Comparison of ENCODE assay signal across 8 cellular contexts in genomic region chr12:26523708-26524150, GRCh38.
DNase-seq lines count a peak whose midpoint lies in the region; ATAC-seq and TF ChIP-seq lines count a peak whose summit lies in the region.

No MANE protein-coding gene starts in this region.

- H3K4me3 ChIP-seq in AG09309 (ENCODE audit: control insufficient read depth, low read depth, low read length) (no peak overlapping the region), endocrine pancreas (ENCODE audit: control insufficient read depth, insufficient read depth, low read length) (peak overlapping the region; percentile 53), HAP-1 (no peak overlapping the region)

- no peak overlapping the region for H3K4me3 Mint-ChIP-seq in mesothelial cell of epicardium

- H3K9me3 ChIP-seq in endocrine pancreas (ENCODE audit: control insufficient read depth, low read length): peaks cover 2% of the 10 kb centered on the region
- no peaks in the 10 kb centered on the region for H3K9me3 ChIP-seq in HAP-1

- peaks cover 25% of the 10 kb centered on the region for H3K9me3 Mint-ChIP-seq in mesothelial cell of epicardium

- H3K4me1 ChIP-seq in endocrine pancreas (ENCODE audit: control insufficient read depth, insufficient read depth, low read length) (no peaks in the 10 kb centered on the region), HAP-1 (no peaks in the 10 kb centered on the region)

- H3K36me3 Mint-ChIP-seq in mesothelial cell of epicardium: peaks cover 29% of the 10 kb centered on the region

- in situ Hi-C loops in HAP-1 (cut with MboI; ENCODE audit: low sequenced_read_pairs): no loop called here

- DNase-seq in AG09309 (ENCODE audit: low read depth) (peak; percentile 93), NCI-H2196 (lab: John Stamatoyannopoulos, UW; ENCODE audit: unreplicated experiment) (peak; percentile 96), mesothelial cell of epicardium (ENCODE audit: low spot score in 2 of 2, unreplicated experiment in 2 of 2) (no peak), HAP-1 (ENCODE audit: low spot score in 2 of 2) (no peak)
- DNase-seq in activated CD4-positive, alpha-beta T cell treated with anti-CD3 and anti-CD28 coated beads for 1 hour: no peak

- H3K9ac ChIP-seq in endocrine pancreas (ENCODE audit: control insufficient read depth, insufficient read depth, low read length): no peak overlapping the region

- ATAC-seq in GM18858 (IDR thresholded peaks at IDR 0.05; ENCODE audit: unreplicated experiment) (no peak), HG02885 (IDR thresholded peaks at IDR 0.05; ENCODE audit: poor library complexity, unreplicated experiment) (no peak)

- H3K27me3 Mint-ChIP-seq in mesothelial cell of epicardium (ENCODE audit: low read depth): no peaks in the 10 kb centered on the region

- H3K36me3 ChIP-seq in endocrine pancreas (ENCODE audit: control insufficient read depth, insufficient read depth, low read length) (no peaks in the 10 kb centered on the region), HAP-1 (replicated peaks) (no peaks in the 10 kb centered on the region)

- H3K4me1 Mint-ChIP-seq in mesothelial cell of epicardium: peaks cover 7% of the 10 kb centered on the region

- H3K27ac Mint-ChIP-seq in mesothelial cell of epicardium: peak overlapping the region; percentile 13

- no peak for TF ChIP-seq CTCF in AG09309 (IDR thresholded peaks at IDR 0.05; ENCODE audit: control insufficient read depth, insufficient read depth, low read depth, low read length, missing control alignments)
- TF ChIP-seq CTCF in mesothelial cell of epicardium (IDR thresholded peaks at IDR 0.05; ENCODE audit: unreplicated experiment): no peak

- H3K27me3 ChIP-seq in endocrine pancreas (ENCODE audit: control insufficient read depth, insufficient read depth, low read length) (no peaks in the 10 kb centered on the region), HAP-1 (ENCODE audit: low read depth) (no peaks in the 10 kb centered on the region)

Comparison
In these comparisons a context has a peak if more than half of its experiments do, and no peak if none do; other contexts are left out.
1. DNase-seq: peak in AG09309 (single experiment) and NCI-H2196 (single experiment); none in mesothelial cell of epicardium (0 of 2), activated CD4-positive, alpha-beta T cell treated with anti-CD3 and anti-CD28 coated beads for 1 hour (single experiment) and HAP-1 (0 of 2).